ENCODE assay signal across 1 cellular context in the genomic region with DNA sequence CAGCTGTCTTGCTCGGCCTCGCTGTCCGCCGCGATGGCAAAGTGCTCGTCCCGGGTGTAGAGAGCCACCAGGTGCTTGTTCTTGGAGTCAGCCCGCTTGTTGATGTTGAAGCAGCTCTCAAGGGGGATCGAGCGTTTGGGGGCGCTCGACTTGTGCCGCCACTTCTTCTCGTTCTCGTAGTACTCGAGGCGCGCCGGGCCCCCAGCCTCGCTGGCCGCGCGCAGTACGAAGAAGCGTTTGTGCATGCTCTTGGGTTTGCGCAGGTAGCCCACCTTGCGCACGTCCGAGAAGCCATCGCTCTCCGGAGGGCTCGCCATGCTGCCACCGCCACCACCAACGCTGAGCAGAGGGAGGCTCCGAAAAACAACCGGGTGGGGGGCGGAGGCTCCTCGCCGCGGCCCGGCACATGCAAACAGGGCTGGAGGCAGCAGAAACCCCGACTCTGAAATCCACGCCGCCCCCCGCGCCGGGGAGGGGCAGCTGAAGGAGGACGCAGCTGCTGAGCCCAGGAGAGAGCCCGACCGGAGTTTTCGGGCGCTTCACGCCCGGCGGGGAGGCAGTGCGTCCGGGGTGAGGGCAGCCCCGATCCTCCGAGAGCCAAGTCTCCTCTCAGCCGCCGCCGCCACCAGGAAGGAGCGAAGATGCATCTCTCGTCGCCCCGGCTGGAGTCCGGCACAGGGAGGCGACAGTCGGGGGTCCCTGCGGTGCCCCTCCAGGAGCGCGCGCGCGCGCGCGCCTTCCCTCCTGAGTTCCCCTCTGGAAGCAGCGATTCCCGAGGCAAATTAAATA.
A peak's percentile ranks its signal among the peaks of the same experiment; 100 is the strongest.
TF ChIP-seq lines count a peak whose summit lies in the region.

No MANE protein-coding gene starts in this region.

TF ChIP-seq in WTC11, 78 proteins besides CTCF, POLR2A, EP300 and RAD21 (continued from another document and continues in another):
- TF ChIP-seq ZBTB21 (CRISPR knock-in tag; IDR thresholded peaks at IDR 0.05; ENCODE audit: borderline replicate concordance) (no peak), CBFB (CRISPR knock-in tag; IDR thresholded peaks at IDR 0.05; ENCODE audit: low read depth) (0 out of 2 replicates have a peak, but pooled peaks have one; percentile 42), NR3C1 (CRISPR knock-in tag; conservative IDR thresholded peaks at IDR 0.05; ENCODE audit: low read depth) (no peak), ZNF671 (CRISPR knock-in tag; IDR thresholded peaks at IDR 0.05) (no peak), ZNF121 (CRISPR knock-in tag; IDR thresholded peaks at IDR 0.05) (no peak), ZNF263 (CRISPR knock-in tag; IDR thresholded peaks at IDR 0.05; ENCODE audit: low read depth) (no peak), NFE2L1 (CRISPR knock-in tag; IDR thresholded peaks at IDR 0.05) (0 out of 2 replicates have a peak, but pooled peaks have one; percentile 34), ZNF138 (CRISPR knock-in tag; conservative IDR thresholded peaks at IDR 0.05) (0 out of 2 replicates have a peak, but pooled peaks have one; percentile 13), ZNF396 (CRISPR knock-in tag; IDR thresholded peaks at IDR 0.05; ENCODE audit: borderline replicate concordance) (no peak), NFYB (CRISPR knock-in tag; conservative IDR thresholded peaks at IDR 0.05; ENCODE audit: low read depth) (no peak; the same call in 1 of the 2 replicates), SMAD3 (CRISPR knock-in tag; IDR thresholded peaks at IDR 0.05; ENCODE audit: borderline replicate concordance) (no peak; the same call in 1 of the 2 replicates), TEAD1 (CRISPR knock-in tag; IDR thresholded peaks at IDR 0.05) (no peak), SP1 (CRISPR knock-in tag; conservative IDR thresholded peaks at IDR 0.05) (no peak; the same call in 1 of the 2 replicates), MYBL2 (CRISPR knock-in tag; IDR thresholded peaks at IDR 0.05) (no peak), TEAD4 (CRISPR knock-in tag; IDR thresholded peaks at IDR 0.05) (no peak), KAT7 (CRISPR knock-in tag; IDR thresholded peaks at IDR 0.05; ENCODE audit: borderline replicate concordance) (peak; percentile 95), GRHL2 (CRISPR knock-in tag; IDR thresholded peaks at IDR 0.05; ENCODE audit: insufficient replicate concordance, severe bottlenecking) (no peak), HMGA2 (CRISPR knock-in tag; IDR thresholded peaks at IDR 0.05) (no peak), FOXK1 (CRISPR knock-in tag; IDR thresholded peaks at IDR 0.05) (peak; percentile 79; the same call in 1 of the 2 replicates), NFATC4 (CRISPR knock-in tag; IDR thresholded peaks at IDR 0.05) (no peak), ZNF232 (CRISPR knock-in tag; IDR thresholded peaks at IDR 0.05) (no peak), ZNF423 (CRISPR knock-in tag; IDR thresholded peaks at IDR 0.05) (no peak)
- TF ChIP-seq, protein P1, sequence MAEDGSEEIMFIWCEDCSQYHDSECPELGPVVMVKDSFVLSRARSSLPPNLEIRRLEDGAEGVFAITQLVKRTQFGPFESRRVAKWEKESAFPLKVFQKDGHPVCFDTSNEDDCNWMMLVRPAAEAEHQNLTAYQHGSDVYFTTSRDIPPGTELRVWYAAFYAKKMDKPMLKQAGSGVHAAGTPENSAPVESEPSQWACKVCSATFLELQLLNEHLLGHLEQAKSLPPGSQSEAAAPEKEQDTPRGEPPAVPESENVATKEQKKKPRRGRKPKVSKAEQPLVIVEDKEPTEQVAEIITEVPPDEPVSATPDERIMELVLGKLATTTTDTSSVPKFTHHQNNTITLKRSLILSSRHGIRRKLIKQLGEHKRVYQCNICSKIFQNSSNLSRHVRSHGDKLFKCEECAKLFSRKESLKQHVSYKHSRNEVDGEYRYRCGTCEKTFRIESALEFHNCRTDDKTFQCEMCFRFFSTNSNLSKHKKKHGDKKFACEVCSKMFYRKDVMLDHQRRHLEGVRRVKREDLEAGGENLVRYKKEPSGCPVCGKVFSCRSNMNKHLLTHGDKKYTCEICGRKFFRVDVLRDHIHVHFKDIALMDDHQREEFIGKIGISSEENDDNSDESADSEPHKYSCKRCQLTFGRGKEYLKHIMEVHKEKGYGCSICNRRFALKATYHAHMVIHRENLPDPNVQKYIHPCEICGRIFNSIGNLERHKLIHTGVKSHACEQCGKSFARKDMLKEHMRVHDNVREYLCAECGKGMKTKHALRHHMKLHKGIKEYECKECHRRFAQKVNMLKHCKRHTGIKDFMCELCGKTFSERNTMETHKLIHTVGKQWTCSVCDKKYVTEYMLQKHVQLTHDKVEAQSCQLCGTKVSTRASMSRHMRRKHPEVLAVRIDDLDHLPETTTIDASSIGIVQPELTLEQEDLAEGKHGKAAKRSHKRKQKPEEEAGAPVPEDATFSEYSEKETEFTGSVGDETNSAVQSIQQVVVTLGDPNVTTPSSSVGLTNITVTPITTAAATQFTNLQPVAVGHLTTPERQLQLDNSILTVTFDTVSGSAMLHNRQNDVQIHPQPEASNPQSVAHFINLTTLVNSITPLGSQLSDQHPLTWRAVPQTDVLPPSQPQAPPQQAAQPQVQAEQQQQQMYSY (CRISPR knock-in tag; IDR thresholded peaks at IDR 0.05) = no peak
- TF ChIP-seq, protein P2, sequence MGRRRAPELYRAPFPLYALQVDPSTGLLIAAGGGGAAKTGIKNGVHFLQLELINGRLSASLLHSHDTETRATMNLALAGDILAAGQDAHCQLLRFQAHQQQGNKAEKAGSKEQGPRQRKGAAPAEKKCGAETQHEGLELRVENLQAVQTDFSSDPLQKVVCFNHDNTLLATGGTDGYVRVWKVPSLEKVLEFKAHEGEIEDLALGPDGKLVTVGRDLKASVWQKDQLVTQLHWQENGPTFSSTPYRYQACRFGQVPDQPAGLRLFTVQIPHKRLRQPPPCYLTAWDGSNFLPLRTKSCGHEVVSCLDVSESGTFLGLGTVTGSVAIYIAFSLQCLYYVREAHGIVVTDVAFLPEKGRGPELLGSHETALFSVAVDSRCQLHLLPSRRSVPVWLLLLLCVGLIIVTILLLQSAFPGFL (CRISPR knock-in tag; IDR thresholded peaks at IDR 0.05; ENCODE audit: borderline replicate concordance) = no peak
- TF ChIP-seq, protein P3, sequence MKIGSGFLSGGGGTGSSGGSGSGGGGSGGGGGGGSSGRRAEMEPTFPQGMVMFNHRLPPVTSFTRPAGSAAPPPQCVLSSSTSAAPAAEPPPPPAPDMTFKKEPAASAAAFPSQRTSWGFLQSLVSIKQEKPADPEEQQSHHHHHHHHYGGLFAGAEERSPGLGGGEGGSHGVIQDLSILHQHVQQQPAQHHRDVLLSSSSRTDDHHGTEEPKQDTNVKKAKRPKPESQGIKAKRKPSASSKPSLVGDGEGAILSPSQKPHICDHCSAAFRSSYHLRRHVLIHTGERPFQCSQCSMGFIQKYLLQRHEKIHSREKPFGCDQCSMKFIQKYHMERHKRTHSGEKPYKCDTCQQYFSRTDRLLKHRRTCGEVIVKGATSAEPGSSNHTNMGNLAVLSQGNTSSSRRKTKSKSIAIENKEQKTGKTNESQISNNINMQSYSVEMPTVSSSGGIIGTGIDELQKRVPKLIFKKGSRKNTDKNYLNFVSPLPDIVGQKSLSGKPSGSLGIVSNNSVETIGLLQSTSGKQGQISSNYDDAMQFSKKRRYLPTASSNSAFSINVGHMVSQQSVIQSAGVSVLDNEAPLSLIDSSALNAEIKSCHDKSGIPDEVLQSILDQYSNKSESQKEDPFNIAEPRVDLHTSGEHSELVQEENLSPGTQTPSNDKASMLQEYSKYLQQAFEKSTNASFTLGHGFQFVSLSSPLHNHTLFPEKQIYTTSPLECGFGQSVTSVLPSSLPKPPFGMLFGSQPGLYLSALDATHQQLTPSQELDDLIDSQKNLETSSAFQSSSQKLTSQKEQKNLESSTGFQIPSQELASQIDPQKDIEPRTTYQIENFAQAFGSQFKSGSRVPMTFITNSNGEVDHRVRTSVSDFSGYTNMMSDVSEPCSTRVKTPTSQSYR (CRISPR knock-in tag; IDR thresholded peaks at IDR 0.05) = no peak; the same call in 1 of the 2 replicates
- TF ChIP-seq, protein P4, sequence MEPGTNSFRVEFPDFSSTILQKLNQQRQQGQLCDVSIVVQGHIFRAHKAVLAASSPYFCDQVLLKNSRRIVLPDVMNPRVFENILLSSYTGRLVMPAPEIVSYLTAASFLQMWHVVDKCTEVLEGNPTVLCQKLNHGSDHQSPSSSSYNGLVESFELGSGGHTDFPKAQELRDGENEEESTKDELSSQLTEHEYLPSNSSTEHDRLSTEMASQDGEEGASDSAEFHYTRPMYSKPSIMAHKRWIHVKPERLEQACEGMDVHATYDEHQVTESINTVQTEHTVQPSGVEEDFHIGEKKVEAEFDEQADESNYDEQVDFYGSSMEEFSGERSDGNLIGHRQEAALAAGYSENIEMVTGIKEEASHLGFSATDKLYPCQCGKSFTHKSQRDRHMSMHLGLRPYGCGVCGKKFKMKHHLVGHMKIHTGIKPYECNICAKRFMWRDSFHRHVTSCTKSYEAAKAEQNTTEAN (CRISPR knock-in tag; IDR thresholded peaks at IDR 0.05) = 0 out of 2 replicates have a peak, but pooled peaks have one; percentile 48
- TF ChIP-seq, protein P5, sequence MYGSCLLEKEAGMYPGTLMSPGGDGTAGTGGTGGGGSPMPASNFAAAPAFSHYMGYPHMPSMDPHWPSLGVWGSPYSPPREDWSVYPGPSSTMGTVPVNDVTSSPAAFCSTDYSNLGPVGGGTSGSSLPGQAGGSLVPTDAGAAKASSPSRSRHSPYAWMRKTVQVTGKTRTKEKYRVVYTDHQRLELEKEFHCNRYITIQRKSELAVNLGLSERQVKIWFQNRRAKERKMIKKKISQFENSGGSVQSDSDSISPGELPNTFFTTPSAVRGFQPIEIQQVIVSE (CRISPR knock-in tag; IDR thresholded peaks at IDR 0.05; ENCODE audit: borderline replicate concordance) = no peak
- TF ChIP-seq, protein P6, sequence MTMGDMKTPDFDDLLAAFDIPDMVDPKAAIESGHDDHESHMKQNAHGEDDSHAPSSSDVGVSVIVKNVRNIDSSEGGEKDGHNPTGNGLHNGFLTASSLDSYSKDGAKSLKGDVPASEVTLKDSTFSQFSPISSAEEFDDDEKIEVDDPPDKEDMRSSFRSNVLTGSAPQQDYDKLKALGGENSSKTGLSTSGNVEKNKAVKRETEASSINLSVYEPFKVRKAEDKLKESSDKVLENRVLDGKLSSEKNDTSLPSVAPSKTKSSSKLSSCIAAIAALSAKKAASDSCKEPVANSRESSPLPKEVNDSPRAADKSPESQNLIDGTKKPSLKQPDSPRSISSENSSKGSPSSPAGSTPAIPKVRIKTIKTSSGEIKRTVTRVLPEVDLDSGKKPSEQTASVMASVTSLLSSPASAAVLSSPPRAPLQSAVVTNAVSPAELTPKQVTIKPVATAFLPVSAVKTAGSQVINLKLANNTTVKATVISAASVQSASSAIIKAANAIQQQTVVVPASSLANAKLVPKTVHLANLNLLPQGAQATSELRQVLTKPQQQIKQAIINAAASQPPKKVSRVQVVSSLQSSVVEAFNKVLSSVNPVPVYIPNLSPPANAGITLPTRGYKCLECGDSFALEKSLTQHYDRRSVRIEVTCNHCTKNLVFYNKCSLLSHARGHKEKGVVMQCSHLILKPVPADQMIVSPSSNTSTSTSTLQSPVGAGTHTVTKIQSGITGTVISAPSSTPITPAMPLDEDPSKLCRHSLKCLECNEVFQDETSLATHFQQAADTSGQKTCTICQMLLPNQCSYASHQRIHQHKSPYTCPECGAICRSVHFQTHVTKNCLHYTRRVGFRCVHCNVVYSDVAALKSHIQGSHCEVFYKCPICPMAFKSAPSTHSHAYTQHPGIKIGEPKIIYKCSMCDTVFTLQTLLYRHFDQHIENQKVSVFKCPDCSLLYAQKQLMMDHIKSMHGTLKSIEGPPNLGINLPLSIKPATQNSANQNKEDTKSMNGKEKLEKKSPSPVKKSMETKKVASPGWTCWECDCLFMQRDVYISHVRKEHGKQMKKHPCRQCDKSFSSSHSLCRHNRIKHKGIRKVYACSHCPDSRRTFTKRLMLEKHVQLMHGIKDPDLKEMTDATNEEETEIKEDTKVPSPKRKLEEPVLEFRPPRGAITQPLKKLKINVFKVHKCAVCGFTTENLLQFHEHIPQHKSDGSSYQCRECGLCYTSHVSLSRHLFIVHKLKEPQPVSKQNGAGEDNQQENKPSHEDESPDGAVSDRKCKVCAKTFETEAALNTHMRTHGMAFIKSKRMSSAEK (CRISPR knock-in tag; IDR thresholded peaks at IDR 0.05; ENCODE audit: borderline replicate concordance) = no peak
- TF ChIP-seq, protein P7, sequence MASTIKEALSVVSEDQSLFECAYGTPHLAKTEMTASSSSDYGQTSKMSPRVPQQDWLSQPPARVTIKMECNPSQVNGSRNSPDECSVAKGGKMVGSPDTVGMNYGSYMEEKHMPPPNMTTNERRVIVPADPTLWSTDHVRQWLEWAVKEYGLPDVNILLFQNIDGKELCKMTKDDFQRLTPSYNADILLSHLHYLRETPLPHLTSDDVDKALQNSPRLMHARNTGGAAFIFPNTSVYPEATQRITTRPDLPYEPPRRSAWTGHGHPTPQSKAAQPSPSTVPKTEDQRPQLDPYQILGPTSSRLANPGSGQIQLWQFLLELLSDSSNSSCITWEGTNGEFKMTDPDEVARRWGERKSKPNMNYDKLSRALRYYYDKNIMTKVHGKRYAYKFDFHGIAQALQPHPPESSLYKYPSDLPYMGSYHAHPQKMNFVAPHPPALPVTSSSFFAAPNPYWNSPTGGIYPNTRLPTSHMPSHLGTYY (CRISPR knock-in tag; IDR thresholded peaks at IDR 0.05) = no peak
- TF ChIP-seq, protein P8, sequence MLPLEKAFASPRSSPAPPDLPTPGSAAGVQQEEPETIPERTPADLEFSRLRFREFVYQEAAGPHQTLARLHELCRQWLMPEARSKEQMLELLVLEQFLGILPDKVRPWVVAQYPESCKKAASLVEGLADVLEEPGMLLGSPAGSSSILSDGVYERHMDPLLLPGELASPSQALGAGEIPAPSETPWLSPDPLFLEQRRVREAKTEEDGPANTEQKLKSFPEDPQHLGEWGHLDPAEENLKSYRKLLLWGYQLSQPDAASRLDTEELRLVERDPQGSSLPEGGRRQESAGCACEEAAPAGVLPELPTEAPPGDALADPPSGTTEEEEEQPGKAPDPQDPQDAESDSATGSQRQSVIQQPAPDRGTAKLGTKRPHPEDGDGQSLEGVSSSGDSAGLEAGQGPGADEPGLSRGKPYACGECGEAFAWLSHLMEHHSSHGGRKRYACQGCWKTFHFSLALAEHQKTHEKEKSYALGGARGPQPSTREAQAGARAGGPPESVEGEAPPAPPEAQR (CRISPR knock-in tag; IDR thresholded peaks at IDR 0.05) = no peak
- TF ChIP-seq, protein P9, sequence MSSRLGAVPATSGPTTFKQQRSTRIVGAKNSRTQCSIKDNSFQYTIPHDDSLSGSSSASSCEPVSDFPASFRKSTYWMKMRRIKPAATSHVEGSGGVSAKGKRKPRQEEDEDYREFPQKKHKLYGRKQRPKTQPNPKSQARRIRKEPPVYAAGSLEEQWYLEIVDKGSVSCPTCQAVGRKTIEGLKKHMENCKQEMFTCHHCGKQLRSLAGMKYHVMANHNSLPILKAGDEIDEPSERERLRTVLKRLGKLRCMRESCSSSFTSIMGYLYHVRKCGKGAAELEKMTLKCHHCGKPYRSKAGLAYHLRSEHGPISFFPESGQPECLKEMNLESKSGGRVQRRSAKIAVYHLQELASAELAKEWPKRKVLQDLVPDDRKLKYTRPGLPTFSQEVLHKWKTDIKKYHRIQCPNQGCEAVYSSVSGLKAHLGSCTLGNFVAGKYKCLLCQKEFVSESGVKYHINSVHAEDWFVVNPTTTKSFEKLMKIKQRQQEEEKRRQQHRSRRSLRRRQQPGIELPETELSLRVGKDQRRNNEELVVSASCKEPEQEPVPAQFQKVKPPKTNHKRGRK (CRISPR knock-in tag; IDR thresholded peaks at IDR 0.05; ENCODE audit: borderline replicate concordance) = peak; percentile 42; the same call in 1 of the 2 replicates
- TF ChIP-seq, protein P10, sequence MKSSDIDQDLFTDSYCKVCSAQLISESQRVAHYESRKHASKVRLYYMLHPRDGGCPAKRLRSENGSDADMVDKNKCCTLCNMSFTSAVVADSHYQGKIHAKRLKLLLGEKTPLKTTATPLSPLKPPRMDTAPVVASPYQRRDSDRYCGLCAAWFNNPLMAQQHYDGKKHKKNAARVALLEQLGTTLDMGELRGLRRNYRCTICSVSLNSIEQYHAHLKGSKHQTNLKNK (CRISPR knock-in tag; IDR thresholded peaks at IDR 0.05) = no peak
